In genomic region chr20:34774431-34774830, GRCh38 we compare ENCODE assay signal across 25 cellular contexts.
"Had no signal": no experiment of that assay in that cellular context is flagged by ENCODE, and none has a peak within 500 bp of the region (broad histone marks: within the 10 kb centered on the region; RNA-seq: fewer than 3 reads in every experiment).

No MANE protein-coding gene starts in this region.

- ATAC-seq: activated CD4-positive, CD25-positive, alpha-beta regulatory T cell treated with anti-CD3 and anti-CD28 coated beads, Interleukin-2, amount 50 U/mL, for 24 hours; activated CD8-positive, alpha-beta memory T cell treated with anti-CD3 and anti-CD28 coated beads, Interleukin-2, amount 10 ng/mL, durations not matched to agents 7 days and 5 days; T-cell had no signal

- H3K4me1 Mint-ChIP-seq: activated CD4-positive, alpha-beta memory T cell treated with anti-CD3 and anti-CD28 coated beads, Interleukin-2, amount 10 ng/mL, durations not matched to agents 7 days and 5 days; activated CD4-positive, alpha-beta T cell treated with anti-CD3 and anti-CD28 coated beads, Interleukin-2, amount 10 ng/mL, durations not matched to agents 24 days and 14 days; activated CD8-positive, alpha-beta memory T cell treated with anti-CD3 and anti-CD28 coated beads, Interleukin-2, amount 10 ng/mL, durations not matched to agents 7 days and 5 days; activated naive CD8-positive, alpha-beta T cell treated with anti-CD3 and anti-CD28 coated beads for 36 hours; neural crest cell; T-cell had no signal

- H3K27ac ChIP-seq: hepatocyte, left ventricle myocardium inferior, thoracic aorta, upper lobe of left lung, VCaP had no signal

- H3K9me3 ChIP-seq: left ventricle myocardium inferior, thoracic aorta, upper lobe of left lung had no signal

- H3K4me3 Mint-ChIP-seq: activated CD4-positive, alpha-beta memory T cell treated with anti-CD3 and anti-CD28 coated beads, Interleukin-2, amount 10 ng/mL, durations not matched to agents 7 days and 5 days; activated CD4-positive, alpha-beta T cell treated with anti-CD3 and anti-CD28 coated beads, Interleukin-2, amount 10 ng/mL, durations not matched to agents 24 days and 14 days; activated CD8-positive, alpha-beta memory T cell treated with anti-CD3 and anti-CD28 coated beads, Interleukin-2, amount 10 ng/mL, durations not matched to agents 7 days and 5 days; activated naive CD8-positive, alpha-beta T cell treated with anti-CD3 and anti-CD28 coated beads for 36 hours; mesothelial cell of epicardium; neural crest cell; T-cell; T-helper 2 cell treated with Interferon-gamma antibody and Interleukin-4, amounts not matched to agents 5 μg/mL and 100 μg/mL, for 36 hours had no signal

- DNase-seq: activated CD4-positive, alpha-beta memory T cell treated with anti-CD3 and anti-CD28 coated beads, Interleukin-2, amount 10 ng/mL, durations not matched to agents 7 days and 5 days; activated CD4-positive, alpha-beta T cell treated with anti-CD3 and anti-CD28 coated beads, Interleukin-2, amount 10 ng/mL, durations not matched to agents 24 days and 14 days; activated CD8-positive, alpha-beta memory T cell treated with anti-CD3 and anti-CD28 coated beads, Interleukin-2, amount 10 ng/mL, durations not matched to agents 7 days and 5 days; activated naive CD8-positive, alpha-beta T cell treated with anti-CD3 and anti-CD28 coated beads for 36 hours; activated T-cell treated with anti-CD3 and anti-CD28 coated beads for 4 hours; central memory CD4-positive, alpha-beta T cell; dermis blood vessel endothelial cell; effector CD8-positive, alpha-beta T cell; erythroblast; kidney glomerular epithelial cell; left ventricle myocardium inferior; mammary epithelial cell; retina; stimulated activated CD4-positive, alpha-beta T cell treated with anti-CD3 and anti-CD28 coated beads, Interleukin-2, amount 100 ng/mL, for 48 hours; stimulated activated CD8-positive, alpha-beta memory T cell treated with anti-CD3 and anti-CD28 coated beads, Interleukin-4, amount 100 ng/mL, for 48 hours; stimulated activated naive CD4-positive, alpha-beta T cell treated with Interleukin-2 at 50 U/mL for 16 hours; T-cell; upper lobe of left lung had no signal

- H3K9me3 Mint-ChIP-seq: activated CD4-positive, alpha-beta memory T cell treated with anti-CD3 and anti-CD28 coated beads, Interleukin-2, amount 10 ng/mL, durations not matched to agents 7 days and 5 days; activated CD4-positive, alpha-beta T cell treated with anti-CD3 and anti-CD28 coated beads, Interleukin-2, amount 10 ng/mL, durations not matched to agents 24 days and 14 days; activated naive CD8-positive, alpha-beta T cell treated with anti-CD3 and anti-CD28 coated beads for 36 hours; mesothelial cell of epicardium; neural crest cell; T-cell; T-helper 2 cell treated with Interferon-gamma antibody and Interleukin-4, amounts not matched to agents 5 μg/mL and 100 μg/mL, for 36 hours had no signal

- H3K27ac Mint-ChIP-seq: activated CD4-positive, alpha-beta memory T cell treated with anti-CD3 and anti-CD28 coated beads, Interleukin-2, amount 10 ng/mL, durations not matched to agents 7 days and 5 days; activated CD4-positive, alpha-beta T cell treated with anti-CD3 and anti-CD28 coated beads, Interleukin-2, amount 10 ng/mL, durations not matched to agents 24 days and 14 days; activated CD8-positive, alpha-beta memory T cell treated with anti-CD3 and anti-CD28 coated beads, Interleukin-2, amount 10 ng/mL, durations not matched to agents 7 days and 5 days; activated naive CD8-positive, alpha-beta T cell treated with anti-CD3 and anti-CD28 coated beads for 36 hours; T-cell; T-helper 2 cell treated with Interferon-gamma antibody and Interleukin-4, amounts not matched to agents 5 μg/mL and 100 μg/mL, for 36 hours had no signal

- H3K4me3 ChIP-seq: hepatocyte, left ventricle myocardium inferior, thoracic aorta, upper lobe of left lung had no signal

- H3K27me3 Mint-ChIP-seq: activated CD4-positive, alpha-beta memory T cell treated with anti-CD3 and anti-CD28 coated beads, Interleukin-2, amount 10 ng/mL, durations not matched to agents 7 days and 5 days; activated CD4-positive, alpha-beta T cell treated with anti-CD3 and anti-CD28 coated beads, Interleukin-2, amount 10 ng/mL, durations not matched to agents 24 days and 14 days; activated CD8-positive, alpha-beta memory T cell treated with anti-CD3 and anti-CD28 coated beads, Interleukin-2, amount 10 ng/mL, durations not matched to agents 7 days and 5 days; activated naive CD8-positive, alpha-beta T cell treated with anti-CD3 and anti-CD28 coated beads for 36 hours; T-cell had no signal
